ENCODE assay signal across 1 cellular context in the genomic region with DNA sequence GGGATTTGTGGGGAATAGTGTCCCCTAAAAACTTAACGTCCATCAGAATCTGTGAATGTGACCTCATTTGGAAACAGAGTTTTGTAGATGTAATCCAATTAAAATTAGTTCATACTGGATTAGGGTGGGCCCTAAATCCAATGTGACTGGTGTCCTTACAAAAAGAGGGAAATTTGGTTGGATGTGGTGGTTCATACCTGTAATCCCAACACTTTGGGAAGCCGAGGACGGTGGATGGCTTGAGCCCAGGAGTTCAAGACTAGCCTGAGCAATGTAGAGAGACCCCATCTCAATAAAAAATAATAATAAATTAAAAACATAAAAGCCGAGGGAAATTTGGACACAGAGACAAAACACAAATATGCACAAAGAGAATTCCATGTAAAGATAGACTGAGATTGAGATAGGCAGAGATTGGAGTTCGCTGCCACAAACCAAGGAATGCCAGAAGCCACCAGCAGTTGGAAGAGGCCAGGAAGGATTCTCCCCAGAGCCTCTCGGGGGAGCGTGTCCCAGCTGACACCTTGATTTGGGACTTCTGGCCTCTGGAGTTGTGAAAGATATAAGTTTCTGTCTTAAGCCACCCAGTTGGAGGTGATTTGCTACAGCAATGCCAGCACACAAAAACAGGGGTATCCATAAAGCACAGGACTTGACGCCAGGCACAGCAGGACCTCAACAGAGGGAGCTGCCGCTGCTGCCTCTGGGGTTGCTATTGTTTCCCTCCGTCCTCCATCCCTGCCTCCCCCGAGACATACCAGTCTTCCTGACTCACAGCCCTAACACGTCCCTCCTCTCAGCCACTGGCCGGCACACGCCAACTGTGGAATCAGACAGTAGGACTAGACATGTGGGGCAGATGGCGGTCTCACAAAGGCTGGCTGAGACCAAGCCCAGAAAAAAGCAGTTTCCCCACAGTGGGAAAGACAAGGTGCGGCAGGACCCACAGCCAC.
A peak's percentile ranks its signal among the peaks of the same experiment; 100 is the strongest.
TF ChIP-seq lines count a peak whose summit lies in the region.

No MANE protein-coding gene starts in this region.

TF ChIP-seq in HepG2, 621 proteins besides CTCF, POLR2A, EP300 and RAD21 (continued from another document and continues in another):
- TF ChIP-seq, protein P1, sequence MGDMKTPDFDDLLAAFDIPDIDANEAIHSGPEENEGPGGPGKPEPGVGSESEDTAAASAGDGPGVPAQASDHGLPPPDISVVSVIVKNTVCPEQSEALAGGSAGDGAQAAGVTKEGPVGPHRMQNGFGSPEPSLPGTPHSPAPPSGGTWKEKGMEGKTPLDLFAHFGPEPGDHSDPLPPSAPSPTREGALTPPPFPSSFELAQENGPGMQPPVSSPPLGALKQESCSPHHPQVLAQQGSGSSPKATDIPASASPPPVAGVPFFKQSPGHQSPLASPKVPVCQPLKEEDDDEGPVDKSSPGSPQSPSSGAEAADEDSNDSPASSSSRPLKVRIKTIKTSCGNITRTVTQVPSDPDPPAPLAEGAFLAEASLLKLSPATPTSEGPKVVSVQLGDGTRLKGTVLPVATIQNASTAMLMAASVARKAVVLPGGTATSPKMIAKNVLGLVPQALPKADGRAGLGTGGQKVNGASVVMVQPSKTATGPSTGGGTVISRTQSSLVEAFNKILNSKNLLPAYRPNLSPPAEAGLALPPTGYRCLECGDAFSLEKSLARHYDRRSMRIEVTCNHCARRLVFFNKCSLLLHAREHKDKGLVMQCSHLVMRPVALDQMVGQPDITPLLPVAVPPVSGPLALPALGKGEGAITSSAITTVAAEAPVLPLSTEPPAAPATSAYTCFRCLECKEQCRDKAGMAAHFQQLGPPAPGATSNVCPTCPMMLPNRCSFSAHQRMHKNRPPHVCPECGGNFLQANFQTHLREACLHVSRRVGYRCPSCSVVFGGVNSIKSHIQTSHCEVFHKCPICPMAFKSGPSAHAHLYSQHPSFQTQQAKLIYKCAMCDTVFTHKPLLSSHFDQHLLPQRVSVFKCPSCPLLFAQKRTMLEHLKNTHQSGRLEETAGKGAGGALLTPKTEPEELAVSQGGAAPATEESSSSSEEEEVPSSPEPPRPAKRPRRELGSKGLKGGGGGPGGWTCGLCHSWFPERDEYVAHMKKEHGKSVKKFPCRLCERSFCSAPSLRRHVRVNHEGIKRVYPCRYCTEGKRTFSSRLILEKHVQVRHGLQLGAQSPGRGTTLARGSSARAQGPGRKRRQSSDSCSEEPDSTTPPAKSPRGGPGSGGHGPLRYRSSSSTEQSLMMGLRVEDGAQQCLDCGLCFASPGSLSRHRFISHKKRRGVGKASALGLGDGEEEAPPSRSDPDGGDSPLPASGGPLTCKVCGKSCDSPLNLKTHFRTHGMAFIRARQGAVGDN (CRISPR knock-in tag; IDR thresholded peaks at IDR 0.05), result peak; percentile 68
- TF ChIP-seq NFIC (IDR thresholded peaks at IDR 0.05; ENCODE audit: low read length) (no peak; the same call in 1 of the 2 replicates), PHF21A (CRISPR knock-in tag; IDR thresholded peaks at IDR 0.05) (no peak), SALL1 (CRISPR knock-in tag; IDR thresholded peaks at IDR 0.05) (no peak), CREB1 (IDR thresholded peaks at IDR 0.05) (no peak), CREB1 (CRISPR knock-in tag; IDR thresholded peaks at IDR 0.05) (no peak), NRL (CRISPR knock-in tag; IDR thresholded peaks at IDR 0.05; ENCODE audit: borderline replicate concordance) (no peak), ERF (CRISPR knock-in tag; IDR thresholded peaks at IDR 0.05) (no peak), CEBPG (CRISPR knock-in tag; IDR thresholded peaks at IDR 0.05) (no peak), ZMYM4 (CRISPR knock-in tag; IDR thresholded peaks at IDR 0.05) (no peak), ZFYVE20 (CRISPR knock-in tag; IDR thresholded peaks at IDR 0.05; ENCODE audit: borderline replicate concordance, low read depth) (no peak), ZNF75D (CRISPR knock-in tag; IDR thresholded peaks at IDR 0.05; ENCODE audit: borderline replicate concordance) (no peak), ZSCAN25 (CRISPR knock-in tag; IDR thresholded peaks at IDR 0.05) (no peak), EED (CRISPR knock-in tag; IDR thresholded peaks at IDR 0.05) (no peak), HCFC1 (IDR thresholded peaks at IDR 0.05; ENCODE audit: low read depth, low read length) (no peak), RBM22 (optimal IDR thresholded peaks at IDR 0.05; ENCODE audit: low read length) (no peak), RARG (CRISPR knock-in tag; IDR thresholded peaks at IDR 0.05; ENCODE audit: low read depth) (no peak), RXRB (CRISPR knock-in tag; IDR thresholded peaks at IDR 0.05; ENCODE audit: borderline replicate concordance) (no peak), MYC (CRISPR knock-in tag; IDR thresholded peaks at IDR 0.05; ENCODE audit: borderline replicate concordance) (peak; percentile 24; the same call in 1 of the 2 replicates), JUN (CRISPR knock-in tag; IDR thresholded peaks at IDR 0.05) (no peak), PHF5A (CRISPR knock-in tag; IDR thresholded peaks at IDR 0.05; ENCODE audit: low read depth, unreplicated experiment) (no peak), MIXL1 (CRISPR knock-in tag; IDR thresholded peaks at IDR 0.05) (no peak), HNRNPLL (IDR thresholded peaks at IDR 0.05; ENCODE audit: low read depth, low read length, poor library complexity, severe bottlenecking) (no peak), ZNF841 (CRISPR knock-in tag; IDR thresholded peaks at IDR 0.05; ENCODE audit: borderline replicate concordance) (no peak)
- TF ChIP-seq, protein P2, sequence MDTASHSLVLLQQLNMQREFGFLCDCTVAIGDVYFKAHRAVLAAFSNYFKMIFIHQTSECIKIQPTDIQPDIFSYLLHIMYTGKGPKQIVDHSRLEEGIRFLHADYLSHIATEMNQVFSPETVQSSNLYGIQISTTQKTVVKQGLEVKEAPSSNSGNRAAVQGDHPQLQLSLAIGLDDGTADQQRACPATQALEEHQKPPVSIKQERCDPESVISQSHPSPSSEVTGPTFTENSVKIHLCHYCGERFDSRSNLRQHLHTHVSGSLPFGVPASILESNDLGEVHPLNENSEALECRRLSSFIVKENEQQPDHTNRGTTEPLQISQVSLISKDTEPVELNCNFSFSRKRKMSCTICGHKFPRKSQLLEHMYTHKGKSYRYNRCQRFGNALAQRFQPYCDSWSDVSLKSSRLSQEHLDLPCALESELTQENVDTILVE (CRISPR knock-in tag; IDR thresholded peaks at IDR 0.05), result no peak
- TF ChIP-seq, protein P3, sequence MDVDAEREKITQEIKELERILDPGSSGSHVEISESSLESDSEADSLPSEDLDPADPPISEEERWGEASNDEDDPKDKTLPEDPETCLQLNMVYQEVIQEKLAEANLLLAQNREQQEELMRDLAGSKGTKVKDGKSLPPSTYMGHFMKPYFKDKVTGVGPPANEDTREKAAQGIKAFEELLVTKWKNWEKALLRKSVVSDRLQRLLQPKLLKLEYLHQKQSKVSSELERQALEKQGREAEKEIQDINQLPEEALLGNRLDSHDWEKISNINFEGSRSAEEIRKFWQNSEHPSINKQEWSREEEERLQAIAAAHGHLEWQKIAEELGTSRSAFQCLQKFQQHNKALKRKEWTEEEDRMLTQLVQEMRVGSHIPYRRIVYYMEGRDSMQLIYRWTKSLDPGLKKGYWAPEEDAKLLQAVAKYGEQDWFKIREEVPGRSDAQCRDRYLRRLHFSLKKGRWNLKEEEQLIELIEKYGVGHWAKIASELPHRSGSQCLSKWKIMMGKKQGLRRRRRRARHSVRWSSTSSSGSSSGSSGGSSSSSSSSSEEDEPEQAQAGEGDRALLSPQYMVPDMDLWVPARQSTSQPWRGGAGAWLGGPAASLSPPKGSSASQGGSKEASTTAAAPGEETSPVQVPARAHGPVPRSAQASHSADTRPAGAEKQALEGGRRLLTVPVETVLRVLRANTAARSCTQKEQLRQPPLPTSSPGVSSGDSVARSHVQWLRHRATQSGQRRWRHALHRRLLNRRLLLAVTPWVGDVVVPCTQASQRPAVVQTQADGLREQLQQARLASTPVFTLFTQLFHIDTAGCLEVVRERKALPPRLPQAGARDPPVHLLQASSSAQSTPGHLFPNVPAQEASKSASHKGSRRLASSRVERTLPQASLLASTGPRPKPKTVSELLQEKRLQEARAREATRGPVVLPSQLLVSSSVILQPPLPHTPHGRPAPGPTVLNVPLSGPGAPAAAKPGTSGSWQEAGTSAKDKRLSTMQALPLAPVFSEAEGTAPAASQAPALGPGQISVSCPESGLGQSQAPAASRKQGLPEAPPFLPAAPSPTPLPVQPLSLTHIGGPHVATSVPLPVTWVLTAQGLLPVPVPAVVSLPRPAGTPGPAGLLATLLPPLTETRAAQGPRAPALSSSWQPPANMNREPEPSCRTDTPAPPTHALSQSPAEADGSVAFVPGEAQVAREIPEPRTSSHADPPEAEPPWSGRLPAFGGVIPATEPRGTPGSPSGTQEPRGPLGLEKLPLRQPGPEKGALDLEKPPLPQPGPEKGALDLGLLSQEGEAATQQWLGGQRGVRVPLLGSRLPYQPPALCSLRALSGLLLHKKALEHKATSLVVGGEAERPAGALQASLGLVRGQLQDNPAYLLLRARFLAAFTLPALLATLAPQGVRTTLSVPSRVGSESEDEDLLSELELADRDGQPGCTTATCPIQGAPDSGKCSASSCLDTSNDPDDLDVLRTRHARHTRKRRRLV (CRISPR knock-in tag; IDR thresholded peaks at IDR 0.05), result no peak
- TF ChIP-seq, protein P4, sequence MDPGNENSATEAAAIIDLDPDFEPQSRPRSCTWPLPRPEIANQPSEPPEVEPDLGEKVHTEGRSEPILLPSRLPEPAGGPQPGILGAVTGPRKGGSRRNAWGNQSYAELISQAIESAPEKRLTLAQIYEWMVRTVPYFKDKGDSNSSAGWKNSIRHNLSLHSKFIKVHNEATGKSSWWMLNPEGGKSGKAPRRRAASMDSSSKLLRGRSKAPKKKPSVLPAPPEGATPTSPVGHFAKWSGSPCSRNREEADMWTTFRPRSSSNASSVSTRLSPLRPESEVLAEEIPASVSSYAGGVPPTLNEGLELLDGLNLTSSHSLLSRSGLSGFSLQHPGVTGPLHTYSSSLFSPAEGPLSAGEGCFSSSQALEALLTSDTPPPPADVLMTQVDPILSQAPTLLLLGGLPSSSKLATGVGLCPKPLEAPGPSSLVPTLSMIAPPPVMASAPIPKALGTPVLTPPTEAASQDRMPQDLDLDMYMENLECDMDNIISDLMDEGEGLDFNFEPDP (CRISPR knock-in tag; conservative IDR thresholded peaks at IDR 0.05), result no peak
- TF ChIP-seq, protein P5, sequence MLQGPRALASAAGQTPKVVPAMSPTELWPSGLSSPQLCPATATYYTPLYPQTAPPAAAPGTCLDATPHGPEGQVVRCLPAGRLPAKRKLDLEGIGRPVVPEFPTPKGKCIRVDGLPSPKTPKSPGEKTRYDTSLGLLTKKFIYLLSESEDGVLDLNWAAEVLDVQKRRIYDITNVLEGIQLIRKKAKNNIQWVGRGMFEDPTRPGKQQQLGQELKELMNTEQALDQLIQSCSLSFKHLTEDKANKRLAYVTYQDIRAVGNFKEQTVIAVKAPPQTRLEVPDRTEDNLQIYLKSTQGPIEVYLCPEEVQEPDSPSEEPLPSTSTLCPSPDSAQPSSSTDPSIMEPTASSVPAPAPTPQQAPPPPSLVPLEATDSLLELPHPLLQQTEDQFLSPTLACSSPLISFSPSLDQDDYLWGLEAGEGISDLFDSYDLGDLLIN (CRISPR knock-in tag; IDR thresholded peaks at IDR 0.05; ENCODE audit: borderline replicate concordance), result no peak
- TF ChIP-seq, protein P6, sequence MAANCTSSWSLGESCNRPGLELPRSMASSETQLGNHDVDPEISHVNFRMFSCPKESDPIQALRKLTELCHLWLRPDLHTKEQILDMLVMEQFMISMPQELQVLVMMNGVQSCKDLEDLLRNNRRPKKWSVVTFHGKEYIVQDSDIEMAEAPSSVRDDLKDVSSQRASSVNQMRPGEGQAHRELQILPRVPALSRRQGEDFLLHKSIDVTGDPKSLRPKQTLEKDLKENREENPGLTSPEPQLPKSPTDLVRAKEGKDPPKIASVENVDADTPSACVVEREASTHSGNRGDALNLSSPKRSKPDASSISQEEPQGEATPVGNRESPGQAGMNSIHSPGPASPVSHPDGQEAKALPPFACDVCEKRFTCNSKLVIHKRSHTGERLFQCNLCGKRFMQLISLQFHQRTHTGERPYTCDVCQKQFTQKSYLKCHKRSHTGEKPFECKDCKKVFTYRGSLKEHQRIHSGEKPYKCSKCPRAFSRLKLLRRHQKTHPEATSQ (CRISPR knock-in tag; IDR thresholded peaks at IDR 0.05; ENCODE audit: borderline replicate concordance), result no peak
- TF ChIP-seq, protein P7, sequence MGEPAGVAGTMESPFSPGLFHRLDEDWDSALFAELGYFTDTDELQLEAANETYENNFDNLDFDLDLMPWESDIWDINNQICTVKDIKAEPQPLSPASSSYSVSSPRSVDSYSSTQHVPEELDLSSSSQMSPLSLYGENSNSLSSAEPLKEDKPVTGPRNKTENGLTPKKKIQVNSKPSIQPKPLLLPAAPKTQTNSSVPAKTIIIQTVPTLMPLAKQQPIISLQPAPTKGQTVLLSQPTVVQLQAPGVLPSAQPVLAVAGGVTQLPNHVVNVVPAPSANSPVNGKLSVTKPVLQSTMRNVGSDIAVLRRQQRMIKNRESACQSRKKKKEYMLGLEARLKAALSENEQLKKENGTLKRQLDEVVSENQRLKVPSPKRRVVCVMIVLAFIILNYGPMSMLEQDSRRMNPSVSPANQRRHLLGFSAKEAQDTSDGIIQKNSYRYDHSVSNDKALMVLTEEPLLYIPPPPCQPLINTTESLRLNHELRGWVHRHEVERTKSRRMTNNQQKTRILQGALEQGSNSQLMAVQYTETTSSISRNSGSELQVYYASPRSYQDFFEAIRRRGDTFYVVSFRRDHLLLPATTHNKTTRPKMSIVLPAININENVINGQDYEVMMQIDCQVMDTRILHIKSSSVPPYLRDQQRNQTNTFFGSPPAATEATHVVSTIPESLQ (CRISPR knock-in tag; conservative IDR thresholded peaks at IDR 0.05), result no peak
- TF ChIP-seq, protein P8, sequence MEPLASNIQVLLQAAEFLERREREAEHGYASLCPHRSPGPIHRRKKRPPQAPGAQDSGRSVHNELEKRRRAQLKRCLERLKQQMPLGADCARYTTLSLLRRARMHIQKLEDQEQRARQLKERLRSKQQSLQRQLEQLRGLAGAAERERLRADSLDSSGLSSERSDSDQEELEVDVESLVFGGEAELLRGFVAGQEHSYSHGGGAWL (CRISPR knock-in tag; IDR thresholded peaks at IDR 0.05), result no peak
- TF ChIP-seq, protein P9, sequence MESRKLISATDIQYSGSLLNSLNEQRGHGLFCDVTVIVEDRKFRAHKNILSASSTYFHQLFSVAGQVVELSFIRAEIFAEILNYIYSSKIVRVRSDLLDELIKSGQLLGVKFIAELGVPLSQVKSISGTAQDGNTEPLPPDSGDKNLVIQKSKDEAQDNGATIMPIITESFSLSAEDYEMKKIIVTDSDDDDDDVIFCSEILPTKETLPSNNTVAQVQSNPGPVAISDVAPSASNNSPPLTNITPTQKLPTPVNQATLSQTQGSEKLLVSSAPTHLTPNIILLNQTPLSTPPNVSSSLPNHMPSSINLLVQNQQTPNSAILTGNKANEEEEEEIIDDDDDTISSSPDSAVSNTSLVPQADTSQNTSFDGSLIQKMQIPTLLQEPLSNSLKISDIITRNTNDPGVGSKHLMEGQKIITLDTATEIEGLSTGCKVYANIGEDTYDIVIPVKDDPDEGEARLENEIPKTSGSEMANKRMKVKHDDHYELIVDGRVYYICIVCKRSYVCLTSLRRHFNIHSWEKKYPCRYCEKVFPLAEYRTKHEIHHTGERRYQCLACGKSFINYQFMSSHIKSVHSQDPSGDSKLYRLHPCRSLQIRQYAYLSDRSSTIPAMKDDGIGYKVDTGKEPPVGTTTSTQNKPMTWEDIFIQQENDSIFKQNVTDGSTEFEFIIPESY (CRISPR knock-in tag; IDR thresholded peaks at IDR 0.05), result peak; percentile 54; the same call in 1 of the 2 replicates
- TF ChIP-seq, protein P10, sequence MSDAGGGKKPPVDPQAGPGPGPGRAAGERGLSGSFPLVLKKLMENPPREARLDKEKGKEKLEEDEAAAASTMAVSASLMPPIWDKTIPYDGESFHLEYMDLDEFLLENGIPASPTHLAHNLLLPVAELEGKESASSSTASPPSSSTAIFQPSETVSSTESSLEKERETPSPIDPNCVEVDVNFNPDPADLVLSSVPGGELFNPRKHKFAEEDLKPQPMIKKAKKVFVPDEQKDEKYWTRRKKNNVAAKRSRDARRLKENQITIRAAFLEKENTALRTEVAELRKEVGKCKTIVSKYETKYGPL (CRISPR knock-in tag; IDR thresholded peaks at IDR 0.05), result no peak
